In the genomic region with DNA sequence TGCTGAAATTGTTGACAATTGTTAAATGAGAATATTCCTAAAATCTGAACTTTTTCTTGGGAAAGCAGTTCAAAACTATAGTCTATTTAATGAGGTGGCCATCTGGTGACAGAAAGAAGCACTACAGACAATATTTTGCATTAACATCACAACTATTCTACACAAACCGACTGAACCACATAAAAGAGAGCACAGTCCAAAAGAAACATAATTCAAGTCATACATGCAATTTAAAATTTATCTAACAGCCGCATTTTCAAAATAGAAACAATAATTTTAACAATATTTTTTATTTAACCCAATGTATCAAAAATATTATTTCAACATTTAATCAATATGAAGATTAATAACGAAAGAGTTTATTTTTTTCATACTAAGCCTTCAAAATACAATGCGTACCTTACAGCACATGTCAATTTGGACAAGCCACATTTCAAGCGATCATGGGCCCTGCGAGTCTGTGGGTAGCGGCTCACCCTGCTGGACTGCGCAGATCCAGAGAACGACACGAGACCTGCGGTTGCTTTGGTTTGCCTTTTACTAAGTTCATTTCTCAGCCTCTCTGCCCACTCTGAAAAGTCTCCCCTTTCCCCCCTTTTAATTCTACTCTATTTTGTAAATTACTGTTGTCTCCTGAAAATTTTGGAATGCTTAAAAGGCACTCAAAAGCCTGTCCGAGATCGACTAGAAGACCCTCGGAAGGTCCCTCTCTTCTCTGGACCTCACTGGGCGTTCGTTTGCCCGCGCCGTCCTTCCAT, we compare ENCODE assay signal across 1 cellular context.
A peak's percentile ranks its signal among the peaks of the same experiment; 100 is the strongest.
TF ChIP-seq lines count a peak whose summit lies in the region.

No MANE protein-coding gene starts in this region.

TF ChIP-seq in HepG2, 621 proteins besides CTCF, POLR2A, EP300 and RAD21 (continued from another document and continues in another):
- TF ChIP-seq HMGXB4 (CRISPR knock-in tag; IDR thresholded peaks at IDR 0.05; ENCODE audit: borderline replicate concordance in 1 of 2, low read depth in 1 of 2) (0 out of 4 replicates have a peak, but pooled peaks of 1 of the 2 experiments have one; percentile 51), MIXL1 (CRISPR knock-in tag; IDR thresholded peaks at IDR 0.05) (0 out of 2 replicates have a peak, but pooled peaks have one; percentile 35), ZNF639 (CRISPR knock-in tag; conservative IDR thresholded peaks at IDR 0.05) (no peak), TOPORS (CRISPR knock-in tag; IDR thresholded peaks at IDR 0.05) (no peak), NFAT5 (CRISPR knock-in tag; IDR thresholded peaks at IDR 0.05) (0 out of 2 replicates have a peak, but pooled peaks have one; percentile 38), TFDP2 (CRISPR knock-in tag; IDR thresholded peaks at IDR 0.05) (no peak), GPN1 (CRISPR knock-in tag; IDR thresholded peaks at IDR 0.05; ENCODE audit: borderline replicate concordance) (no peak), EZH2 (conservative IDR thresholded peaks at IDR 0.05; ENCODE audit: low read depth, low read length) (no peak), BHLHE40 (IDR thresholded peaks at IDR 0.05; ENCODE audit: low read length) (no peak), ZNF75D (CRISPR knock-in tag; IDR thresholded peaks at IDR 0.05; ENCODE audit: borderline replicate concordance) (no peak), MTA3 (CRISPR knock-in tag; IDR thresholded peaks at IDR 0.05) (no peak), ZNF574 (CRISPR knock-in tag; IDR thresholded peaks at IDR 0.05) (0 out of 2 replicates have a peak, but pooled peaks have one; percentile 22), ZNF703 (CRISPR knock-in tag; IDR thresholded peaks at IDR 0.05; ENCODE audit: borderline replicate concordance) (no peak), SNAPC2 (CRISPR knock-in tag; IDR thresholded peaks at IDR 0.05) (no peak), ZNF839 (CRISPR knock-in tag; IDR thresholded peaks at IDR 0.05; ENCODE audit: borderline replicate concordance) (0 out of 2 replicates have a peak, but pooled peaks have one; percentile 72), ZNF782 (CRISPR knock-in tag; IDR thresholded peaks at IDR 0.05; ENCODE audit: borderline replicate concordance) (no peak), ZNF577 (CRISPR knock-in tag; IDR thresholded peaks at IDR 0.05; ENCODE audit: borderline replicate concordance, low read depth) (no peak), ZNF138 (CRISPR knock-in tag; IDR thresholded peaks at IDR 0.05; ENCODE audit: low read depth) (no peak), NCOA2 (CRISPR knock-in tag; IDR thresholded peaks at IDR 0.05) (no peak), ZNF598 (CRISPR knock-in tag; IDR thresholded peaks at IDR 0.05; ENCODE audit: borderline replicate concordance) (no peak), ZNF30 (CRISPR knock-in tag; IDR thresholded peaks at IDR 0.05) (no peak), ZNF180 (CRISPR knock-in tag; IDR thresholded peaks at IDR 0.05; ENCODE audit: borderline replicate concordance, low read depth) (no peak), MAZ (IDR thresholded peaks at IDR 0.05; ENCODE audit: borderline replicate concordance, low read depth, low read length) (no peak), MAZ (CRISPR knock-in tag; IDR thresholded peaks at IDR 0.05; ENCODE audit: low read depth) (0 out of 2 replicates have a peak, but pooled peaks have one; percentile 13), HDAC1 (CRISPR knock-in tag; IDR thresholded peaks at IDR 0.05) (no peak), NBN (conservative IDR thresholded peaks at IDR 0.05) (no peak), ZFP1 (CRISPR knock-in tag; IDR thresholded peaks at IDR 0.05) (no peak), HES4 (CRISPR knock-in tag; IDR thresholded peaks at IDR 0.05; ENCODE audit: borderline replicate concordance) (no peak), MNT (IDR thresholded peaks at IDR 0.05) (0 out of 2 replicates have a peak, but pooled peaks have one; percentile 8), NR3C1 (CRISPR knock-in tag; IDR thresholded peaks at IDR 0.05) (no peak), KAT8 (CRISPR knock-in tag; IDR thresholded peaks at IDR 0.05) (no peak), ZBTB4 (CRISPR knock-in tag; IDR thresholded peaks at IDR 0.05; ENCODE audit: borderline replicate concordance) (no peak), NAIF1 (CRISPR knock-in tag; IDR thresholded peaks at IDR 0.05; ENCODE audit: borderline replicate concordance) (no peak), ZNF589 (CRISPR knock-in tag; conservative IDR thresholded peaks at IDR 0.05) (no peak), NFKB2 (CRISPR knock-in tag; IDR thresholded peaks at IDR 0.05; ENCODE audit: borderline replicate concordance) (no peak)
- TF ChIP-seq, protein P1, sequence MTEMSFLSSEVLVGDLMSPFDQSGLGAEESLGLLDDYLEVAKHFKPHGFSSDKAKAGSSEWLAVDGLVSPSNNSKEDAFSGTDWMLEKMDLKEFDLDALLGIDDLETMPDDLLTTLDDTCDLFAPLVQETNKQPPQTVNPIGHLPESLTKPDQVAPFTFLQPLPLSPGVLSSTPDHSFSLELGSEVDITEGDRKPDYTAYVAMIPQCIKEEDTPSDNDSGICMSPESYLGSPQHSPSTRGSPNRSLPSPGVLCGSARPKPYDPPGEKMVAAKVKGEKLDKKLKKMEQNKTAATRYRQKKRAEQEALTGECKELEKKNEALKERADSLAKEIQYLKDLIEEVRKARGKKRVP (CRISPR knock-in tag; IDR thresholded peaks at IDR 0.05) = no peak
